In the genomic region with DNA sequence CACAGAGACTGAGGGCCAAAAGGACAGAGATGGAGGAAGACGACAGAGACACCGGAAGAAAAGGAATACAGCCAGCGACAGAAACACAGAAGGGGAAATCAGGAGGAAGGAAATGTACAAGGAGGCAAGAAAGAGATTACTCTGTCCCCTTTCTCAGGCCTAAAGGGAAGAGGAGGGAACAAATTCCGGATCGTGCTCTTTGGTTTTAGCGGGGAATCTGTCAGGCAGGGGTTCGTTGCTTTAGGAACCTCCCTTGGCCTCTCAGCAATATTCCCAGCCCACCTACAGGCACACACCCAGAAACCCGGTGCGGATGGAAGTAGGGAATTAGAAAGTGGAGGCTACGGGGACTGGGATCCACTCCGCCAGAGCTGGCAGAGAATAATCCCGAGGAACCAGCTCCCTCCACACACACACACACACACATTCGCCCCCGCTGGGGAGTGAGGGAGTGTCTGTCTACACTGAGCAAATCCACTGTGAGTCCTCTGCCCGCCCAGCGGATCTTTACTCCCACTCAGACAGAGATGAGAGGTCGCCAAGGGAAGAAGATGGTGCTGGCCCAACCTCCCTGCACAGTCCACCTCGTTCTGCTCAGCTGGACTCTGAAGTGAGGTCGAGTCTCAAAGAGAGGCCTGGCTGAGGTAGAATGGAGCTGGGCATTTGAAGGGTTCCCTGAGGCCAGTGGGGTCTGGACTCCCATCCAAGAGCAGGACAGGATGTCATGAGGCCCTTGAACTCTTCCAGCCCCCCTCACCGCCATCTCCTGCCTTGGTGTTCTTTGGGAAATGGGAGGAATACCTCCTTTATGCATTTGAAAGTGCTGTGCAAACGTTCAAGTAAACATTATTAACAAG, we compare ENCODE assay signal across 1 cellular context.
A peak's percentile ranks its signal among the peaks of the same experiment; 100 is the strongest.
TF ChIP-seq lines count a peak whose summit lies in the region.

No MANE protein-coding gene starts in this region.

TF ChIP-seq in H1, 55 proteins besides CTCF, POLR2A, EP300 and RAD21:
- TF ChIP-seq RNF2 (IDR thresholded peaks at IDR 0.05; ENCODE audit: borderline replicate concordance, low read depth, low read length, missing control alignments, poor library complexity, severe bottlenecking) (peak; percentile 91), SP1 (IDR thresholded peaks at IDR 0.05; ENCODE audit: low read depth, low read length) (0 out of 2 replicates have a peak, but pooled peaks have one; percentile 9), ASH2L (IDR thresholded peaks at IDR 0.05; ENCODE audit: low read length) (no peak), BCL11A (IDR thresholded peaks at IDR 0.05; ENCODE audit: low read depth in 2 of 2, low read length in 2 of 2) (no peak), EZH2 (IDR thresholded peaks at IDR 0.05; ENCODE audit: low read depth, low read length, severe bottlenecking) (peak; percentile 98), TAF7 (optimal IDR thresholded peaks at IDR 0.05; ENCODE audit: borderline replicate concordance, low read depth, low read length) (no peak), SAP30 (IDR thresholded peaks at IDR 0.05; ENCODE audit: insufficient read depth, insufficient replicate concordance, low read length) (no peak), SUZ12 (IDR thresholded peaks at IDR 0.05; ENCODE audit: low read length) (peak; percentile 91; the same call in 1 of the 2 replicates)
- TF ChIP-seq, protein P1, sequence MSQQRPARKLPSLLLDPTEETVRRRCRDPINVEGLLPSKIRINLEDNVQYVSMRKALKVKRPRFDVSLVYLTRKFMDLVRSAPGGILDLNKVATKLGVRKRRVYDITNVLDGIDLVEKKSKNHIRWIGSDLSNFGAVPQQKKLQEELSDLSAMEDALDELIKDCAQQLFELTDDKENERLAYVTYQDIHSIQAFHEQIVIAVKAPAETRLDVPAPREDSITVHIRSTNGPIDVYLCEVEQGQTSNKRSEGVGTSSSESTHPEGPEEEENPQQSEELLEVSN (IDR thresholded peaks at IDR 0.05) = no peak
TF ChIP-seq in H1: peak in this region for 4.
